Comparison of ENCODE assay signal across 9 cellular contexts in the genomic region with DNA sequence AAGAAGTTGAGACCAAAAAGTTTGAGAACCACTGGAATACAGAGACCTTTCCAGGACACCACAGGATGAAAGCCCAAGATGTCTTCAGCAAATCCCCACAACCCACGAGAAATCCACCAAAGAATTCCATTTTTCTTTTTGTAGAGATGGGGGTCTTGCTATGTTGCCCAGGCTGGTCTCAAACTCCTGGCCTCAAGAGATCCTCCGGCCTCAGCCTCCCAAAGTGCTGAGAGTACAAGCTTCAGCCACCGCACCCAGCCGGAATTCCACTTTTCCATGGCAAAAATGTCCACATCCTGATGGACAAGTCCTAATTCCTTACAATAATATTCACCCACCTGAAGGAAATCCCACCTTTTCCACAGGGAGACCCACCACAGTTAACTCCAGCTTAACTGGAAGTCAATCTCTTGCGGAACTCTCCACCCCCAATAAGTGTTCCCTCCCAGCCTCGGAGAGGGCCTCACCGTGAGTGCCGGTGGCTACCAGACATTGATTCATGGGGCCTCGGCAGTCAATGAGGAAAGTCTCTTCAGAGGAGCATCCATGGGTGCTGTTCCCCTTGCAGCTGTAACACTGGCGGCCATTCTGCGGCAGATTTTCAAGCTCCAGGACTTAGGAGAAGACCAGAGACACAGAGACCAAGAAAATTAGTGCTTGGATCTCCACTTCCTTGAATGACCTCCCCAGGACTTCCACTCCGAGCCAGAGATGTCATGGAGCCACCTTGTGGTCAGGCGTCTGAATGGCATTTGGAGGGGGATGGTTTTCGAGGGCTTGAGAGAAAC. TPM values are rescaled to one million over a fixed set of nuclear protein-coding genes. Genes with fewer than 3 reads are reported as not detected.
DNase-seq lines count a peak whose midpoint lies in the region; FAIRE-seq and TF ChIP-seq lines count a peak whose summit lies in the region.
"Had no signal": no experiment of that assay in that cellular context is flagged by ENCODE, and none has a peak within 500 bp of the region (broad histone marks: within the 10 kb centered on the region; RNA-seq: fewer than 3 reads in every experiment).

No MANE protein-coding gene starts in this region.

- H3K27me3 Mint-ChIP-seq in nephron progenitor cell (ENCODE audit: low read depth, poor library complexity) = no peaks in the 10 kb centered on the region

- peak overlapping the region; percentile 38 for H3K4me3 Mint-ChIP-seq in nephron progenitor cell

- no peaks in the 10 kb centered on the region for H3K36me3 ChIP-seq in uterus

- H3K27ac ChIP-seq in uterus = no peak overlapping the region

- H3K27me3 ChIP-seq in uterus = no peaks in the 10 kb centered on the region

- TF ChIP-seq POLR2A in GM12891 (IDR thresholded peaks at IDR 0.05; ENCODE audit: low read depth, low read length) (no peak), uterus (IDR thresholded peaks at IDR 0.05) (no peak)

- DNase-seq in AG09319 (ENCODE audit: extremely low read depth, low read depth) (no peak), GM12891 (ENCODE audit: insufficient read length, low spot score) (no peak), NCI-H460 (ENCODE audit: extremely low read depth, low read depth) (peak; percentile 52), activated T-cell treated with anti-CD3 and anti-CD28 coated beads for 4 hours (peak; percentile 17), fibroblast of pulmonary artery (ENCODE audit: low read depth) (peak; percentile 77), nephron progenitor cell (peak; percentile 58), uterus (peak; percentile 42 to 47), NCI-H1048 (lab: John Stamatoyannopoulos, UW) (no peak)

- peak; percentile 65 for FAIRE-seq in GM12891 (lab: Jason Lieb, UNC)

- no peaks in the 10 kb centered on the region for H3K4me1 ChIP-seq in uterus

- no peak overlapping the region for H3K27ac Mint-ChIP-seq in nephron progenitor cell

- TF ChIP-seq CTCF in AG09319 (IDR thresholded peaks at IDR 0.05; ENCODE audit: low read depth, low read length) (peak; percentile 86), fibroblast of pulmonary artery (IDR thresholded peaks at IDR 0.05; ENCODE audit: low read length, missing control alignments) (peak; percentile 85), nephron progenitor cell (IDR thresholded peaks at IDR 0.05) (peak; percentile 70), uterus (IDR thresholded peaks at IDR 0.05) (peak; percentile 63 to 75 (median 70))

- peaks cover 5% of the 10 kb centered on the region for H3K4me1 Mint-ChIP-seq in nephron progenitor cell

- intact Hi-C loops in uterus (cut with DNase I; ENCODE audit: low total_unique reads) = no loop called here

- H3K36me3 Mint-ChIP-seq in nephron progenitor cell (ENCODE audit: low read depth) = peaks cover 74% of the 10 kb centered on the region

- H3K9me3 ChIP-seq in uterus = no peaks in the 10 kb centered on the region

- no peak overlapping the region for H3K4me3 ChIP-seq in fibroblast of pulmonary artery (replicated peaks; ENCODE audit: low read depth, low read length)
- H3K4me3 ChIP-seq in uterus = no peak overlapping the region

- peaks cover 12% of the 10 kb centered on the region for H3K9me3 Mint-ChIP-seq in nephron progenitor cell

TF ChIP-seq in GM12891, 5 proteins besides CTCF, POLR2A, EP300 and RAD21:
- TF ChIP-seq POU2F2 (IDR thresholded peaks at IDR 0.05; ENCODE audit: low read depth, low read length) (no peak), POLR2AphosphoS5 (IDR thresholded peaks at IDR 0.05; ENCODE audit: low read depth, low read length) (no peak), PAX5 (IDR thresholded peaks at IDR 0.05; ENCODE audit: insufficient read depth, low read length, severe bottlenecking) (no peak), SPI1 (IDR thresholded peaks at IDR 0.05; ENCODE audit: low read depth, low read length) (no peak), TAF1 (IDR thresholded peaks at IDR 0.05; ENCODE audit: low read depth, low read length) (no peak)
TF ChIP-seq in GM12891: peak in this region for 0.

RNA-seq across cellular contexts. Expression of a gene that starts 12.3 kb away (rescaled TPM):
- 0.28 TPM for polyA plus RNA-seq in GM12891 (2012; ENCODE audit: low read depth, missing spikeins)
- 3.1 and 5.9 TPM in 2 replicates for total RNA-seq in NCI-H460 (2014; rRNA removed; shearing (Covaris generic))
- polyA plus RNA-seq in NCI-H460 (2014; cell fraction: nucleus; rRNA removed) = 2.3 and 4.9 TPM in 2 replicates
- total RNA-seq in uterus = 10 to 100 TPM in 2 of 4 donors, 1 to 10 TPM in 2; 2.1 to 18.6 (median 10.5) TPM

RNA-seq across cellular contexts. Expression of a gene that starts 18.0 kb away (rescaled TPM):
- polyA plus RNA-seq in GM12891 (2012; ENCODE audit: low read depth, missing spikeins) = 8.7 TPM
- total RNA-seq in NCI-H460 (2014; rRNA removed; shearing (Covaris generic)) = 153 and 174 TPM in 2 replicates
- polyA plus RNA-seq in NCI-H460 (2014; cell fraction: nucleus; rRNA removed) = 49.3 and 55.6 TPM in 2 replicates
- 10 to 100 TPM; 15.6 to 69.9 (median 26.7) TPM for total RNA-seq in uterus

RNA-seq across cellular contexts. Expression of a gene that starts 32.5 kb away (rescaled TPM):
- polyA plus RNA-seq in GM12891 (2012; ENCODE audit: low read depth, missing spikeins) = 27.6 TPM
- total RNA-seq in NCI-H460 (2014; rRNA removed; shearing (Covaris generic)) = 15.4 and 17.5 TPM in 2 replicates
- 26.8 and 31.6 TPM in 2 replicates for polyA plus RNA-seq in NCI-H460 (2014; cell fraction: nucleus; rRNA removed)
- total RNA-seq in uterus = 10 to 100 TPM in 3 of 4 donors, 1 to 10 TPM in 1; 1.5 to 83.3 (median 44.5) TPM

RNA-seq across cellular contexts. Expression of a gene that starts 40.1 kb away (rescaled TPM):
- 0.14 TPM for polyA plus RNA-seq in GM12891 (2012; ENCODE audit: low read depth, missing spikeins)
- 0.10 and 0.55 TPM in 2 replicates for total RNA-seq in NCI-H460 (2014; rRNA removed; shearing (Covaris generic))
- polyA plus RNA-seq in NCI-H460 (2014; cell fraction: nucleus; rRNA removed) = 0.29 and 0.75 TPM in 2 replicates
- under 1 TPM in 1 of 4 donors, not detected in 3; 0.58 TPM for total RNA-seq in uterus
- total RNA-seq: skeletal muscle tissue had no signal

RNA-seq across cellular contexts. Expression of a gene that starts 55.6 kb away (rescaled TPM):
- 6.5 TPM for polyA plus RNA-seq in GM12891 (2012; ENCODE audit: low read depth, missing spikeins)
- 4.4 and 4.6 TPM in 2 replicates for total RNA-seq in NCI-H460 (2014; rRNA removed; shearing (Covaris generic))
- polyA plus RNA-seq in NCI-H460 (2014; cell fraction: nucleus; rRNA removed) = 21.7 and 30.3 TPM in 2 replicates
- 10 to 100 TPM in 3 of 4 donors, 1 to 10 TPM in 1; 2.4 to 19.0 (median 12.6) TPM for total RNA-seq in uterus

Comparison
In these comparisons a context has a peak if more than half of its experiments do, and no peak if none do; other contexts are left out.
1. DNase-seq: peak in NCI-H460 (single experiment), activated T-cell treated with anti-CD3 and anti-CD28 coated beads for 4 hours (single experiment), fibroblast of pulmonary artery (single experiment), nephron progenitor cell (single experiment) and uterus (2 of 2); none in AG09319 (single experiment), GM12891 (single experiment) and NCI-H1048 (single experiment).
2. Peak in every context shown above with its lines, with median percentiles within 50 percentile points of each other: CTCF ChIP-seq.